In genomic region chr6:87654880-87655454, GRCh38 we compare ENCODE assay signal across 16 cellular contexts. TPM values are rescaled to one million over a fixed set of nuclear protein-coding genes. Genes with fewer than 3 reads are reported as not detected.
DNase-seq lines count a peak whose midpoint lies in the region; ATAC-seq and TF ChIP-seq lines count a peak whose summit lies in the region.
"Had no signal": no experiment of that assay in that cellular context is flagged by ENCODE, and none has a peak within 500 bp of the region (broad histone marks: within the 10 kb centered on the region; RNA-seq: fewer than 3 reads in every experiment).

No MANE protein-coding gene starts in this region.

- H3K9me3 Mint-ChIP-seq in WTC11 = no peaks in the 10 kb centered on the region

- DNase-seq in SK-N-SH = no peak
- DNase-seq in ELR (ENCODE audit: low read depth) = peak; percentile 25
- DNase-seq in WTC11 (ENCODE audit: low spot score) = no peak
- DNase-seq in fibroblast of lung (ENCODE audit: low read depth in 2 of 2) = no peak
- no peak for DNase-seq in WERI-Rb-1
- DNase-seq in inferior parietal cortex (ENCODE audit: extremely low spot score) = no peak
- DNase-seq: BE2C; CD4-positive, alpha-beta memory T cell; EL; NCI-H1105 treated with DMSO at 0.1 percent for 48 hours; NCI-H1694 treated with DMSO at 0.1 percent for 48 hours; SJCRH30 had no signal

- no peaks in the 10 kb centered on the region for H3K9me2 ChIP-seq in SK-N-SH

- no peaks in the 10 kb centered on the region for H3K27me3 ChIP-seq in SK-N-SH (ENCODE audit: insufficient read depth)
- no peaks in the 10 kb centered on the region for H3K27me3 ChIP-seq in fibroblast of lung (ENCODE audit: control insufficient read depth, insufficient read depth, low read length)
- H3K27me3 ChIP-seq in WERI-Rb-1 (ENCODE audit: insufficient read depth, low read depth, severe bottlenecking) = no peaks in the 10 kb centered on the region
- H3K27me3 ChIP-seq: BE2C, SJCRH30 had no signal

- TF ChIP-seq EP300 in SK-N-SH (IDR thresholded peaks at IDR 0.05; ENCODE audit: borderline replicate concordance in 1 of 2, low read depth in 1 of 2, low read length in 1 of 2) = no peak

- TF ChIP-seq RAD21 in SK-N-SH (IDR thresholded peaks at IDR 0.05; ENCODE audit: low read length) = no peak

- CTCF ChIA-PET in SK-N-SH (lab: Yijun Ruan, JAX) (interaction anchor here (1.0 kb wide), 1 partner anchor 45 kb away, joined by 3 read pairs; no protein-coding TSS in a partner anchor), WTC11 (lab: Charles Lee) (no interaction called here)

- H4K20me1 ChIP-seq in SK-N-SH (ENCODE audit: insufficient read depth) (no peaks in the 10 kb centered on the region), fibroblast of lung (ENCODE audit: control insufficient read depth, extremely low read depth, insufficient read depth, low read length) (no peaks in the 10 kb centered on the region)

- H3F3A ChIP-seq in SK-N-SH (replicated peaks; ENCODE audit: insufficient read depth) = peaks cover 6% of the 10 kb centered on the region

- peaks cover 0 to 20% of the 10 kb centered on the region in 2 experiments; a peak in 1 of 4 replicates for H3K4me1 ChIP-seq in SK-N-SH (ENCODE audit: control insufficient read depth in 1 of 2, insufficient read depth in 2 of 2, low read depth in 1 of 2, low read length in 1 of 2)
- H3K4me1 ChIP-seq in fibroblast of lung (ENCODE audit: control insufficient read depth, extremely low read depth, insufficient read depth, low read length) = peaks cover 3% of the 10 kb centered on the region
- H3K4me1 ChIP-seq: BE2C, SJCRH30 had no signal

- H3K27me3 Mint-ChIP-seq in WTC11 (ENCODE audit: low read depth) = no peaks in the 10 kb centered on the region
- H3K27me3 Mint-ChIP-seq: CD4-positive, alpha-beta memory T cell had no signal

- H3K27ac Mint-ChIP-seq in WTC11 = no peak overlapping the region

- H3K4me2 ChIP-seq in SK-N-SH (peak overlapping the region; percentile 23; the same call in 1 of the 2 replicates), fibroblast of lung (ENCODE audit: extremely low read depth, insufficient read depth, low read length) (peak overlapping the region; percentile 35)

- peaks cover 32% of the 10 kb centered on the region for H3K4me1 Mint-ChIP-seq in WTC11

- H3K36me3 ChIP-seq in SK-N-SH (replicated peaks in 1 of 2; ENCODE audit: control insufficient read depth in 1 of 2, insufficient read depth in 2 of 2, low read length in 1 of 2) = peaks cover 17 to 37% of the 10 kb centered on the region in 2 experiments
- no peaks in the 10 kb centered on the region for H3K36me3 ChIP-seq in fibroblast of lung (ENCODE audit: control insufficient read depth, insufficient read depth, low read length)
- H3K36me3 ChIP-seq in WERI-Rb-1 = peaks cover 25% of the 10 kb centered on the region

- no peak overlapping the region; the same call in 1 of the 2 replicates for H3K9ac ChIP-seq in SK-N-SH
- H3K9ac ChIP-seq in fibroblast of lung (ENCODE audit: insufficient read depth, low read length) = no peak overlapping the region

- H3K27ac ChIP-seq in SK-N-SH (ENCODE audit: low read depth in 2 of 2, low read length in 1 of 2) (peak overlapping the region in 1 of 2 experiments; percentile 31; a peak in 1 of 4 replicates), fibroblast of lung (ENCODE audit: insufficient read depth, low read length) (no peak overlapping the region), WERI-Rb-1 (no peak overlapping the region)
- H3K27ac ChIP-seq: 22Rv1, SJCRH30 had no signal

- POLR2A ChIA-PET in SK-N-SH (lab: Yijun Ruan, JAX) (no interaction called here), WTC11 (lab: Charles Lee) (no interaction called here)

- no peak for ATAC-seq in SK-N-SH treated with all-trans-retinoic acid at 6 μM for 48 hours
- ATAC-seq in WTC11 = no peak
- ATAC-seq in HG02610 (IDR thresholded peaks at IDR 0.05; ENCODE audit: unreplicated experiment) = no peak
- ATAC-seq: Panc1 had no signal

- H3K79me2 ChIP-seq in SK-N-SH (ENCODE audit: insufficient read depth) (no peaks in the 10 kb centered on the region), fibroblast of lung (ENCODE audit: control insufficient read depth, insufficient read depth, low read length) (no peaks in the 10 kb centered on the region)

- peaks cover 42% of the 10 kb centered on the region for H3K36me3 Mint-ChIP-seq in WTC11

- H2AFZ ChIP-seq in SK-N-SH (ENCODE audit: low read depth) (no peak overlapping the region), fibroblast of lung (ENCODE audit: low read length) (no peak overlapping the region)

- no peak overlapping the region for H3K4me3 Mint-ChIP-seq in WTC11

- H3K4me3 ChIP-seq in SK-N-SH (ENCODE audit: low read depth in 2 of 2, low read length in 1 of 2) (no peak overlapping the region), fibroblast of lung (replicated peaks in 1 of 4; ENCODE audit: control extremely low read depth in 1 of 4, insufficient read depth in 1 of 4, low read depth in 3 of 4, low read length in 4 of 4) (no peak overlapping the region), WERI-Rb-1 (ENCODE audit: low read depth, low read length) (no peak overlapping the region)
- H3K4me3 ChIP-seq: SJCRH30 had no signal

- TF ChIP-seq CTCF in SK-N-SH (IDR thresholded peaks at IDR 0.05) (no peak), WTC11 (IDR thresholded peaks at IDR 0.05) (no peak), fibroblast of lung (conservative IDR thresholded peaks at IDR 0.05 in 1 of 2, IDR thresholded peaks at IDR 0.05 in 1 of 2; ENCODE audit: low read depth in 1 of 2, low read length in 2 of 2) (no peak), WERI-Rb-1 (IDR thresholded peaks at IDR 0.05; ENCODE audit: low read depth, low read length) (no peak)

- 49% methylated on average over 2 of the region's 2 CpGs for WGBS in SK-N-SH (ENCODE audit: low lambda C conversion rate)

- H3K9me3 ChIP-seq in SK-N-SH (no peaks in the 10 kb centered on the region), fibroblast of lung (ENCODE audit: control insufficient read depth, insufficient read depth, low read depth, low read length) (no peaks in the 10 kb centered on the region), WERI-Rb-1 (ENCODE audit: severe bottlenecking) (no peaks in the 10 kb centered on the region)
- H3K9me3 ChIP-seq: BE2C, SJCRH30 had no signal

TF ChIP-seq in SK-N-SH, 30 proteins besides CTCF, POLR2A, EP300 and RAD21 (continues in another document):
- no peak for TF ChIP-seq USF1 (IDR thresholded peaks at IDR 0.05; ENCODE audit: borderline replicate concordance, low read depth)
- no peak for TF ChIP-seq RFX5 (IDR thresholded peaks at IDR 0.05; ENCODE audit: low read length)

TF ChIP-seq in SK-N-SH treated with all-trans-retinoic acid at 6 μM for 48 hours, 23 proteins besides CTCF, POLR2A, EP300 and RAD21 (continues in another document):
- TF ChIP-seq CSDC2 (CRISPR knock-in tag; IDR thresholded peaks at IDR 0.05) = no peak
- no peak for TF ChIP-seq BACH2 (CRISPR knock-in tag; IDR thresholded peaks at IDR 0.05; ENCODE audit: borderline replicate concordance)
- TF ChIP-seq, protein P1, sequence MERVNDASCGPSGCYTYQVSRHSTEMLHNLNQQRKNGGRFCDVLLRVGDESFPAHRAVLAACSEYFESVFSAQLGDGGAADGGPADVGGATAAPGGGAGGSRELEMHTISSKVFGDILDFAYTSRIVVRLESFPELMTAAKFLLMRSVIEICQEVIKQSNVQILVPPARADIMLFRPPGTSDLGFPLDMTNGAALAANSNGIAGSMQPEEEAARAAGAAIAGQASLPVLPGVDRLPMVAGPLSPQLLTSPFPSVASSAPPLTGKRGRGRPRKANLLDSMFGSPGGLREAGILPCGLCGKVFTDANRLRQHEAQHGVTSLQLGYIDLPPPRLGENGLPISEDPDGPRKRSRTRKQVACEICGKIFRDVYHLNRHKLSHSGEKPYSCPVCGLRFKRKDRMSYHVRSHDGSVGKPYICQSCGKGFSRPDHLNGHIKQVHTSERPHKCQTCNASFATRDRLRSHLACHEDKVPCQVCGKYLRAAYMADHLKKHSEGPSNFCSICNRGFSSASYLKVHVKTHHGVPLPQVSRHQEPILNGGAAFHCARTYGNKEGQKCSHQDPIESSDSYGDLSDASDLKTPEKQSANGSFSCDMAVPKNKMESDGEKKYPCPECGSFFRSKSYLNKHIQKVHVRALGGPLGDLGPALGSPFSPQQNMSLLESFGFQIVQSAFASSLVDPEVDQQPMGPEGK (CRISPR knock-in tag; IDR thresholded peaks at IDR 0.05; ENCODE audit: borderline replicate concordance) = no peak
- TF ChIP-seq RARB (CRISPR knock-in tag; IDR thresholded peaks at IDR 0.05) = no peak
- no peak for TF ChIP-seq ZFP30 (CRISPR knock-in tag; IDR thresholded peaks at IDR 0.05)
- no peak for TF ChIP-seq PPARA (CRISPR knock-in tag; IDR thresholded peaks at IDR 0.05; ENCODE audit: borderline replicate concordance)
- no peak for TF ChIP-seq ZNF8 (CRISPR knock-in tag; IDR thresholded peaks at IDR 0.05)

TF ChIP-seq in WTC11, 78 proteins besides CTCF, POLR2A, EP300 and RAD21:
- TF ChIP-seq ZNF121 (CRISPR knock-in tag; IDR thresholded peaks at IDR 0.05) = peak; percentile 70; the same call in 1 of the 2 replicates
- no peak for TF ChIP-seq ZNF219 (CRISPR knock-in tag; IDR thresholded peaks at IDR 0.05; ENCODE audit: borderline replicate concordance)

RNA-seq across cellular contexts. Expression of gene AKIRIN2, which starts 47.1 kb away (rescaled TPM):
- polyA plus RNA-seq in SK-N-SH (2012; rRNA removed) = 12.3 and 19.0 TPM in 2 replicates
- polyA plus RNA-seq in SK-N-SH (2012; cell fraction: cytosol; rRNA removed) = 28.5 and 31.7 TPM in 2 replicates
- polyA plus RNA-seq in SK-N-SH (2012; cell fraction: nucleus; rRNA removed) = 22.4 and 25.4 TPM in 2 replicates
- total RNA-seq in WTC11 (2021) = 81.4 to 90.2 TPM (median 88.6 TPM) in 3 replicates
- 20.0 and 33.7 TPM in 2 replicates for total RNA-seq in fibroblast of lung
- 34.4 and 41.0 TPM in 2 replicates for polyA plus RNA-seq in fibroblast of lung
- 38.4 and 47.4 TPM in 2 replicates for polyA plus RNA-seq in fibroblast of lung (2012)
- polyA minus RNA-seq in fibroblast of lung (ENCODE audit: low replicate concordance) = 13.6 TPM in 2 replicates
